Comparison of ENCODE assay signal across 1 cellular context in the genomic region with DNA sequence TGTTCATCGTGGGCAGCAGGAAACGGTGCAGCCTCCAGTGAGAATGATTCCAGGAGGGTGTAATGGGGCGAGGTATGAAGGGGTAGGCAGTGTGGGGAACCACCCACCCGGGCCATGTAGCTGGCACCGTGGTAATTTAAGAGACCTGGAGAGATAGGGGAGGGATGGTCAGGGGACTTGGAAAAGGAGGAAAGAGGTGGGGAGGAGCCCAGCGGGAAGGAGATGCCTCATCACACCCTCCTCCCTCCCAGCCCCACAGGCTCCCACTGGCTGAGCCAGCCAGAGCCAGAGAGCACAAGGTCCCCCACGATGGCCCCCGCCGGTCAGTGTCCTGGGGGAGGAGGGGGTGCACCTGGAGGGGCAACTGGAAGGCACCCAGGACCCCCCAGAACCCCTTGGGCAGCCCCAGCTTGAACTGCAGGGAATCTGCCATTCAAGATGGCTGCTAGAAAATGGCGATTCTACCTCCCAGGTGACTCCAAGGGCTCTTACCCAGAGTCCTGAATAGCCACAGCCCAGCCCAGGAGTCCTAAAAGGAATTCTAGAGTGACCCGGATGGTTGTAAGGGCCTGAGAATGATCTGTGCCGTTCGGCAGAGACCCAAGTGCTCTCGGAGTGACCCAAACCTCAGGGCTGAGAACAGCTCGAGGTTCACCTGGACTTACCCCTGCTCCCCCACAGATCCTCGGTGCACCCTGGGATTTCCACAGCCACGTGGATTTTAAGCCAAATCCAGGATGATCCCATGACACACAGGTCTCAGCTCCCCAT.
TF ChIP-seq lines count a peak whose summit lies in the region.

No MANE protein-coding gene starts in this region.

TF ChIP-seq in A549, 52 proteins besides CTCF, POLR2A, EP300 and RAD21 (continued from another document):
- TF ChIP-seq ATOH8 (CRISPR knock-in tag; IDR thresholded peaks at IDR 0.05; ENCODE audit: low read depth) (no peak), NR3C1 (IDR thresholded peaks at IDR 0.05) (no peak), JUN (IDR thresholded peaks at IDR 0.05) (no peak), FOXS1 (CRISPR knock-in tag; IDR thresholded peaks at IDR 0.05) (no peak), ZSCAN20 (CRISPR knock-in tag; IDR thresholded peaks at IDR 0.05) (no peak), RNF2 (IDR thresholded peaks at IDR 0.05; ENCODE audit: borderline replicate concordance, low read depth) (no peak), MAZ (IDR thresholded peaks at IDR 0.05; ENCODE audit: borderline replicate concordance, low read depth, low read length) (no peak)
- TF ChIP-seq, protein P1, sequence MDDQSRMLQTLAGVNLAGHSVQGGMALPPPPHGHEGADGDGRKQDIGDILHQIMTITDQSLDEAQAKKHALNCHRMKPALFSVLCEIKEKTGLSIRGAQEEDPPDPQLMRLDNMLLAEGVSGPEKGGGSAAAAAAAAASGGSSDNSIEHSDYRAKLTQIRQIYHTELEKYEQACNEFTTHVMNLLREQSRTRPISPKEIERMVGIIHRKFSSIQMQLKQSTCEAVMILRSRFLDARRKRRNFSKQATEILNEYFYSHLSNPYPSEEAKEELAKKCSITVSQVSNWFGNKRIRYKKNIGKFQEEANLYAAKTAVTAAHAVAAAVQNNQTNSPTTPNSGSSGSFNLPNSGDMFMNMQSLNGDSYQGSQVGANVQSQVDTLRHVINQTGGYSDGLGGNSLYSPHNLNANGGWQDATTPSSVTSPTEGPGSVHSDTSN (IDR thresholded peaks at IDR 0.05): no peak
- TF ChIP-seq, protein P2, sequence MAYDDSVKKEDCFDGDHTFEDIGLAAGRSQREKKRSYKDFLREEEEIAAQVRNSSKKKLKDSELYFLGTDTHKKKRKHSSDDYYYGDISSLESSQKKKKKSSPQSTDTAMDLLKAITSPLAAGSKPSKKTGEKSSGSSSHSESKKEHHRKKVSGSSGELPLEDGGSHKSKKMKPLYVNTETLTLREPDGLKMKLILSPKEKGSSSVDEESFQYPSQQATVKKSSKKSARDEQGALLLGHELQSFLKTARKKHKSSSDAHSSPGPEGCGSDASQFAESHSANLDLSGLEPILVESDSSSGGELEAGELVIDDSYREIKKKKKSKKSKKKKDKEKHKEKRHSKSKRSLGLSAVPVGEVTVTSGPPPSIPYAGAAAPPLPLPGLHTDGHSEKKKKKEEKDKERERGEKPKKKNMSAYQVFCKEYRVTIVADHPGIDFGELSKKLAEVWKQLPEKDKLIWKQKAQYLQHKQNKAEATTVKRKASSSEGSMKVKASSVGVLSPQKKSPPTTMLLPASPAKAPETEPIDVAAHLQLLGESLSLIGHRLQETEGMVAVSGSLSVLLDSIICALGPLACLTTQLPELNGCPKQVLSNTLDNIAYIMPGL (CRISPR knock-in tag; IDR thresholded peaks at IDR 0.05; ENCODE audit: borderline replicate concordance): no peak
